Comparison of ENCODE assay signal across 9 cellular contexts in the genomic region with DNA sequence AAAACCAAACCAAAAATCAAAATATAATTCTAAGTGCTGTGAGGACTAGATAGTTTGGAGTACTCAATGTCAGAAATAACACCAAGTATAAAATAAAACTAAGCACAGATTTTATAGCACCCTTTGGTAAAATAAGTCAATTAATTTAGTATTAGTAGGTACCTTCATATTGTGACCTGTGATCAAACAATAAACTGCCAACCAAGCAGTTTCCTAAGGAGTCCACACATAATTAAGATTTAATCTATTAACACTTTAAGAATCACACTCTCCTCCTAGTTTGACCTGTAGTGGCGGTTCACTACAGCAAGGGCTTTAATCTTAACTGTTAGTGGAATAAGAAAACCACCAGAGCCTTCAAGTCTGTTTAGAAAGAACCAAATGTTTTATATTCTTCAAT. TPM values are rescaled to one million over a fixed set of nuclear protein-coding genes. Genes with fewer than 3 reads are reported as not detected.
DNase-seq lines count a peak whose midpoint lies in the region; ATAC-seq and TF ChIP-seq lines count a peak whose summit lies in the region.
"Had no signal": no experiment of that assay in that cellular context is flagged by ENCODE, and none has a peak within 500 bp of the region (broad histone marks: within the 10 kb centered on the region; RNA-seq: fewer than 3 reads in every experiment).

No MANE protein-coding gene starts in this region.

- H3K4me2 ChIP-seq in GM23248 (ENCODE audit: unreplicated experiment), result peak overlapping the region; percentile 93

- H3K27ac Mint-ChIP-seq in endothelial cell (ENCODE audit: unreplicated experiment) (no peak overlapping the region), progenitor cell of endocrine pancreas (peak overlapping the region; percentile 100)

- in situ Hi-C loops in GM23248 (cut with MboI), result no loop called here

- peaks cover 91% of the 10 kb centered on the region for H3K79me2 ChIP-seq in GM23248 (ENCODE audit: insufficient read depth)

- peak overlapping the region; percentile 97 for H3K4me3 Mint-ChIP-seq in endothelial cell (ENCODE audit: unreplicated experiment)
- peak overlapping the region; percentile 98 for H3K4me3 Mint-ChIP-seq in progenitor cell of endocrine pancreas (ENCODE audit: low read depth)

- DNase-seq in GM23248 (no peak), RWPE2 (ENCODE audit: low spot score) (no peak), endothelial cell (ENCODE audit: low spot score) (no peak), progenitor cell of endocrine pancreas (ENCODE audit: low spot score, unreplicated experiment) (no peak), AG08396 (ENCODE audit: low spot score) (no peak), H4 (ENCODE audit: low spot score) (no peak)
- DNase-seq: NCI-H2171 had no signal

- 53 to 63% methylated on average over 1 of the region's 1 CpG for whole genome bisulfite sequencing in GM23248 (ENCODE audit: low coverage in 1 of 2, low lambda C conversion rate in 2 of 2, missing lambda C conversion rate in 2 of 2), 2 experiments

- no peak for ATAC-seq in RWPE2 (ENCODE audit: low read depth)
- ATAC-seq in HG02981 (IDR thresholded peaks at IDR 0.05; ENCODE audit: unreplicated experiment), result no peak
- no peak for ATAC-seq in GM21529 (IDR thresholded peaks at IDR 0.05; ENCODE audit: unreplicated experiment)

- H4K20me1 ChIP-seq in GM23248 (ENCODE audit: insufficient read depth), result peaks cover 57% of the 10 kb centered on the region

- H3K9me2 ChIP-seq in GM23248 (ENCODE audit: insufficient read depth), result no peaks in the 10 kb centered on the region

- peak overlapping the region; percentile 95 for H3K4me3 ChIP-seq in GM23248
- no peak overlapping the region for H3K4me3 ChIP-seq in RWPE2 (ENCODE audit: severe bottlenecking)

- H3K4me1 Mint-ChIP-seq in endothelial cell (ENCODE audit: unreplicated experiment), result peaks cover 34% of the 10 kb centered on the region
- peaks cover 32% of the 10 kb centered on the region for H3K4me1 Mint-ChIP-seq in progenitor cell of endocrine pancreas (ENCODE audit: low read depth)

- TF ChIP-seq CTCF in RWPE2 (IDR thresholded peaks at IDR 0.05; ENCODE audit: poor library complexity, severe bottlenecking), result no peak
- TF ChIP-seq CTCF in endothelial cell (IDR thresholded peaks at IDR 0.05; ENCODE audit: unreplicated experiment), result no peak
- TF ChIP-seq CTCF in progenitor cell of endocrine pancreas (IDR thresholded peaks at IDR 0.05; ENCODE audit: unreplicated experiment), result no peak

- H3K9me3 Mint-ChIP-seq in endothelial cell (ENCODE audit: unreplicated experiment), result no peaks in the 10 kb centered on the region
- H3K9me3 Mint-ChIP-seq in progenitor cell of endocrine pancreas (ENCODE audit: low read depth), result no peaks in the 10 kb centered on the region

- no peak overlapping the region for H2AFZ ChIP-seq in GM23248

- peak overlapping the region; percentile 100 for H3K9ac ChIP-seq in GM23248

- H3K9me3 ChIP-seq in GM23248 (ENCODE audit: low read depth) (no peaks in the 10 kb centered on the region), RWPE2 (ENCODE audit: severe bottlenecking) (no peaks in the 10 kb centered on the region)

- H3K36me3 Mint-ChIP-seq in endothelial cell (ENCODE audit: low read depth, unreplicated experiment) (peaks cover 50% of the 10 kb centered on the region), progenitor cell of endocrine pancreas (ENCODE audit: insufficient read depth) (peaks cover 49% of the 10 kb centered on the region)

- peaks cover 78% of the 10 kb centered on the region for H3F3A ChIP-seq in GM23248 (ENCODE audit: insufficient read depth)

- H3K27me3 Mint-ChIP-seq in endothelial cell (ENCODE audit: unreplicated experiment) (peaks cover 26% of the 10 kb centered on the region), progenitor cell of endocrine pancreas (no peaks in the 10 kb centered on the region)

- H3K4me1 ChIP-seq in GM23248 (ENCODE audit: insufficient read depth), result peaks cover 28% of the 10 kb centered on the region
- H3K4me1 ChIP-seq in RWPE2 (ENCODE audit: insufficient read depth, poor library complexity, severe bottlenecking), result peaks cover 25% of the 10 kb centered on the region

- H3K27ac ChIP-seq in GM23248, result peak overlapping the region; percentile 8; the same call in 1 of the 2 replicates
- H3K27ac ChIP-seq in RWPE2 (ENCODE audit: poor library complexity, severe bottlenecking), result peak overlapping the region; percentile 89

- H3K27me3 ChIP-seq in GM23248 (replicated peaks; ENCODE audit: insufficient read depth) (no peaks in the 10 kb centered on the region), RWPE2 (ENCODE audit: insufficient read depth, poor library complexity, severe bottlenecking) (no peaks in the 10 kb centered on the region)

- H3K36me3 ChIP-seq in GM23248 (ENCODE audit: low read depth), result peaks cover 59% of the 10 kb centered on the region
- peaks cover 76% of the 10 kb centered on the region for H3K36me3 ChIP-seq in RWPE2 (ENCODE audit: low read depth)

RNA-seq across cellular contexts. Expression of a gene that starts 2.8 kb away (rescaled TPM):
- 416 and 500 TPM in 2 replicates for total RNA-seq in GM23248 (2014; rRNA removed; shearing (Covaris generic))
- 369 and 370 TPM in 2 replicates for polyA plus RNA-seq in GM23248 (2016; fragmentation: Nextera tagmentation; extraction: Ambion mirVana)
- total RNA-seq in endothelial cell (ENCODE audit: unreplicated experiment), result 614 TPM
- total RNA-seq in progenitor cell of endocrine pancreas, result 716 and 720 TPM in 2 replicates
- 661 and 803 TPM in 2 replicates for total RNA-seq in H4 (2014; rRNA removed; shearing (Covaris generic))

RNA-seq across cellular contexts. Expression of a gene that starts 3.4 kb away (rescaled TPM):
- total RNA-seq in GM23248 (2014; rRNA removed; shearing (Covaris generic)), result 5.1 and 5.7 TPM in 2 replicates
- polyA plus RNA-seq in GM23248 (2016; fragmentation: Nextera tagmentation; extraction: Ambion mirVana), result 8.8 and 9.0 TPM in 2 replicates
- total RNA-seq in endothelial cell (ENCODE audit: unreplicated experiment) (11.5 TPM), progenitor cell of endocrine pancreas (17.0 and 19.0 TPM in 2 replicates)
- total RNA-seq in H4 (2014; rRNA removed; shearing (Covaris generic)), result 9.1 and 11.5 TPM in 2 replicates

RNA-seq across cellular contexts. Expression of a gene that starts 56.0 kb away (rescaled TPM):
- 2.5 and 3.5 TPM in 2 replicates for total RNA-seq in GM23248 (2014; rRNA removed; shearing (Covaris generic))
- 1.6 and 1.8 TPM in 2 replicates for polyA plus RNA-seq in GM23248 (2016; fragmentation: Nextera tagmentation; extraction: Ambion mirVana)
- total RNA-seq in endothelial cell (ENCODE audit: unreplicated experiment) (6.5 TPM), progenitor cell of endocrine pancreas (22.5 and 24.6 TPM in 2 replicates)
- total RNA-seq in H4 (2014; rRNA removed; shearing (Covaris generic)), result 0.64 and 1.2 TPM in 2 replicates
